ENCODE assay signal across 8 cellular contexts in the genomic region with DNA sequence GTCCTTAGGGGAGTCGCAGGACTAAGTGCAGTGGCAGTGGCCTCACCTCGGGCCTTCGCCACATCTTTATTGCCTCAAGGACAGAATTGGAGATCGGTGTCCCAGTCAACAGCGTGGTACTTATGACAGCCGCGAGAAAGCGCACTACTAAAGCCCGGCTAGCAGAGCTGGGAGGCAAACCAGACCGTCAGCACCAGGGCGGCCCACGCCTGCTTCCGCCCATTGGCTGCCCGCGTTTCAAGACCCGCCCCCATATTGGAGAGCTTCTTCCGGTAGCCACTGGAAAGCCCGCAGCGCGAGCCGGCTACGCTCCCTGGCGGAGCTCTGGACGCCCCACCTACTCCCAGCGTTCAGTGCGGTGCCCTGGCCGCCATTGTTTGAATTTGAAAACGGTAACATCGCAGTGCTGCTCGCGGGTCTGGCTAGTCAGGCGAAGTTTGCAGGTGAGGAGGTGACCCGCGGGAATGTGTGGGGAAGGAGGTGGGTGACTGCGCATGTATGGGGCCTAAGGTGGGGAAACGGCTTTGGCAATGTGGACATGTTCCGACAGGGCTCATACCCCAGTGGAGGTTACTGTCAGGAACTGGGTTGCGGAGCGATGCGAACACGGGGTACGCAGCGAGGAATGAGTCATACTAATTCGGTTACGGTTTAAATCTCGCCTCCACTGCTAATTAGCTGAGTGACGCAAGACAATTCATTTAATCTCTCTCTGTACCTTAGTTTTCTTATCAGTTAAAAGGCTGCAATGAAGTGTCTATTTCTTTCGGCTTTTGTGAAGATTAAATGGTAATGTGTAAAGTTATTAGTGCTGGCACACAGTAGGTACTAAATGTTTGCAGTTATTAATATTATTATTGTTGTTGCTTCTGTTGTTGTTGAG. TPM values are rescaled to one million over a fixed set of nuclear protein-coding genes. Genes with fewer than 3 reads are reported as not detected.
DNase-seq lines count a peak whose midpoint lies in the region; ATAC-seq, FAIRE-seq and TF ChIP-seq lines count a peak whose summit lies in the region.

A gene with protein sequence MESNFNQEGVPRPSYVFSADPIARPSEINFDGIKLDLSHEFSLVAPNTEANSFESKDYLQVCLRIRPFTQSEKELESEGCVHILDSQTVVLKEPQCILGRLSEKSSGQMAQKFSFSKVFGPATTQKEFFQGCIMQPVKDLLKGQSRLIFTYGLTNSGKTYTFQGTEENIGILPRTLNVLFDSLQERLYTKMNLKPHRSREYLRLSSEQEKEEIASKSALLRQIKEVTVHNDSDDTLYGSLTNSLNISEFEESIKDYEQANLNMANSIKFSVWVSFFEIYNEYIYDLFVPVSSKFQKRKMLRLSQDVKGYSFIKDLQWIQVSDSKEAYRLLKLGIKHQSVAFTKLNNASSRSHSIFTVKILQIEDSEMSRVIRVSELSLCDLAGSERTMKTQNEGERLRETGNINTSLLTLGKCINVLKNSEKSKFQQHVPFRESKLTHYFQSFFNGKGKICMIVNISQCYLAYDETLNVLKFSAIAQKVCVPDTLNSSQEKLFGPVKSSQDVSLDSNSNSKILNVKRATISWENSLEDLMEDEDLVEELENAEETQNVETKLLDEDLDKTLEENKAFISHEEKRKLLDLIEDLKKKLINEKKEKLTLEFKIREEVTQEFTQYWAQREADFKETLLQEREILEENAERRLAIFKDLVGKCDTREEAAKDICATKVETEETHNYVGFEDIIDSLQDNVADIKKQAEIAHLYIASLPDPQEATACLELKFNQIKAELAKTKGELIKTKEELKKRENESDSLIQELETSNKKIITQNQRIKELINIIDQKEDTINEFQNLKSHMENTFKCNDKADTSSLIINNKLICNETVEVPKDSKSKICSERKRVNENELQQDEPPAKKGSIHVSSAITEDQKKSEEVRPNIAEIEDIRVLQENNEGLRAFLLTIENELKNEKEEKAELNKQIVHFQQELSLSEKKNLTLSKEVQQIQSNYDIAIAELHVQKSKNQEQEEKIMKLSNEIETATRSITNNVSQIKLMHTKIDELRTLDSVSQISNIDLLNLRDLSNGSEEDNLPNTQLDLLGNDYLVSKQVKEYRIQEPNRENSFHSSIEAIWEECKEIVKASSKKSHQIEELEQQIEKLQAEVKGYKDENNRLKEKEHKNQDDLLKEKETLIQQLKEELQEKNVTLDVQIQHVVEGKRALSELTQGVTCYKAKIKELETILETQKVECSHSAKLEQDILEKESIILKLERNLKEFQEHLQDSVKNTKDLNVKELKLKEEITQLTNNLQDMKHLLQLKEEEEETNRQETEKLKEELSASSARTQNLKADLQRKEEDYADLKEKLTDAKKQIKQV (N-terminal part only) (plus strand): TSS at position 353 of the 883 bp plus-strand sequence. CDS start 3,705 bp downstream, outside the sequence.

- H3K9me3 ChIP-seq in WERI-Rb-1 (ENCODE audit: severe bottlenecking): no peaks in the 10 kb centered on the region
- no peaks in the 10 kb centered on the region for H3K9me3 ChIP-seq in iPS-20b (ENCODE audit: insufficient read depth, low read depth, low read length)

- ATAC-seq in GM18907 (IDR thresholded peaks at IDR 0.05; ENCODE audit: unreplicated experiment) (peak; percentile 99), HG03159 (IDR thresholded peaks at IDR 0.05; ENCODE audit: unreplicated experiment) (peak; percentile 97)

- peak within 1 kb of the TSS; percentile 98 for H3K9ac ChIP-seq in iPS-20b (ENCODE audit: low read depth, low read length)

- H3K4me1 ChIP-seq in iPS-20b (ENCODE audit: insufficient read depth, low read length): peaks cover 7% of the 10 kb centered on the region

- H3K36me3 ChIP-seq in WERI-Rb-1: peaks cover 8% of the 10 kb centered on the region
- H3K36me3 ChIP-seq in bronchial epithelial cell (ENCODE audit: control insufficient read depth, insufficient read depth, low read length): no peaks in the 10 kb centered on the region
- peaks cover 8% of the 10 kb centered on the region for H3K36me3 ChIP-seq in iPS-20b (ENCODE audit: insufficient read depth, low read depth, low read length)

- H3K27me3 ChIP-seq in WERI-Rb-1 (ENCODE audit: insufficient read depth, low read depth, severe bottlenecking) (no peaks in the 10 kb centered on the region), bronchial epithelial cell (ENCODE audit: control insufficient read depth, insufficient read depth, low read length) (no peaks in the 10 kb centered on the region), iPS-20b (ENCODE audit: insufficient read depth, low read length) (no peaks in the 10 kb centered on the region)

- peak; percentile 98 for DNase-seq in AG08395 (ENCODE audit: low spot score)
- peak; percentile 94 for DNase-seq in NCI-H2227 (lab: John Stamatoyannopoulos, UW; ENCODE audit: unreplicated experiment)
- peak; percentile 97 for DNase-seq in WERI-Rb-1
- peak; percentile 94 for DNase-seq in bronchial epithelial cell (ENCODE audit: low read depth)

- peak; percentile 34; the same call in 1 of the 2 replicates for TF ChIP-seq CTCF in WERI-Rb-1 (IDR thresholded peaks at IDR 0.05; ENCODE audit: low read depth, low read length)
- peak; percentile 51 for TF ChIP-seq CTCF in bronchial epithelial cell (IDR thresholded peaks at IDR 0.05; ENCODE audit: insufficient read depth, low read length, severe bottlenecking)

- FAIRE-seq in bronchial epithelial cell (lab: Jason Lieb, UNC): no peak

- peak within 1 kb of the TSS; percentile 88 for H3K4me3 ChIP-seq in WERI-Rb-1 (ENCODE audit: low read depth, low read length)
- peak within 1 kb of the TSS; percentile 77 for H3K4me3 ChIP-seq in bronchial epithelial cell (ENCODE audit: low read depth, low read length)
- H3K4me3 ChIP-seq in iPS-20b (ENCODE audit: low read length): peak within 1 kb of the TSS; percentile 100
- H3K4me3 ChIP-seq in skin epidermis: peak within 1 kb of the TSS; percentile 61 to 79 (median 70)

- peak within 1 kb of the TSS; percentile 89 for H3K27ac ChIP-seq in WERI-Rb-1
- peak within 1 kb of the TSS; percentile 50 for H3K27ac ChIP-seq in iPS-20b (ENCODE audit: low read length)
- peak within 1 kb of the TSS; percentile 49 to 91 (median 83) for H3K27ac ChIP-seq in skin epidermis

RNA-seq across cellular contexts. Expression of the gene that starts here (rescaled TPM):
- total RNA-seq in bronchial epithelial cell: 1.7 and 2.1 TPM in 2 replicates

Comparison
In these comparisons a context has a peak if more than half of its experiments do, and no peak if none do; other contexts are left out.
1. Peak in every context shown above with its lines: DNase-seq, ATAC-seq, H3K4me3 ChIP-seq and H3K27ac ChIP-seq.